16 cellular contexts compared by ENCODE assay signal in genomic region chr5:178046757-178047399, GRCh38. TPM values are rescaled to one million over a fixed set of nuclear protein-coding genes. Genes with fewer than 3 reads are reported as not detected.
"Had no signal": no experiment of that assay in that cellular context is flagged by ENCODE, and none has a peak within 500 bp of the region (broad histone marks: within the 10 kb centered on the region; RNA-seq: fewer than 3 reads in every experiment).

No MANE protein-coding gene starts in this region.

RNA-seq across cellular contexts. Expression of gene PROP1, which starts 50.8 kb away (rescaled TPM):
- total RNA-seq: esophagus muscularis mucosa; fibroblast of villous mesenchyme; gastrocnemius medialis; heart right ventricle; liver; lung microvascular endothelial cell; mesenteric fat pad; mononuclear cell; natural killer cell treated with Interleukin-12 subunit alpha and Interleukin-12 subunit beta and Interleukin-15 and Interleukin-18, amount 100 ng/mL, for 72 hours; pancreas; progenitor cell of endocrine pancreas; right cardiac atrium; temporal lobe; upper lobe of left lung; uterus had no signal
- polyA plus RNA-seq: heart right ventricle, liver, pancreas, right cardiac atrium, small intestine had no signal
